In the genomic region with DNA sequence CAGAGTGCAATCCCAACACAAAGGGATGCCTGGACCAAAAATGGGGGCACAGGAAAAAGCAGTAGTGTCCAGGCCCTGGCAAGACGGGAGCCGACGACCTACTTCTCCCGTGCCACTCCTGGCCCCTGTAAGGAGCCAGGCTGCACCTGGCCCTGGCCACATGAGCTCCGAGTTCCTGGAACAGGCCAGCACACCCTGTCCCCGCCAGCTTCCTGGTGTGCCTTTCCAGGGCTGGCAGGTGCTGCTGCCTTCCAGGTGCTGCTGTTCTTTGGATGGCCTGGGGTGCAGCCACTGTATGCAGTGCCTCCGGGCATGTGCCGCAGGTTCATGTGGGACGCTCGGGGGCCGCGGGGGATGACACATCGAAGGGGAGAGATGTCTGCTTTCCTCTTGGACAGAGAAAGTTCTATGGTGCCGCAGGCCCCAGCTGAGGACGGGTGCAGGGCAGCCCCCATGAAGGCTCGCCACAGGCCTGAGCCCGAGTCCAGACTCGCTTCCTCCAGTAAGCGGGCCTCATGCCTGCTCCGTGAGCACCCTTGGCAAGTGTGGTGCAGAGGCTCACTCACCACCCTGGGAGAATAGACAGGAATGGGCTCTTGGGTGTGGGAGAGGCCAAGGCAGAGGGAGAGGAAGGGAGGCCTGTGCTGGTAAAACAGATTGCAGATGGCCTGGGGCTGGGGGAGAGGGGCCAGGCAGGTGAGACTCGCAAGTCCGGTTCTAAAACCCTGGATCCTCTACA, we compare ENCODE assay signal across 18 cellular contexts. TPM values are rescaled to one million over a fixed set of nuclear protein-coding genes. Genes with fewer than 3 reads are reported as not detected.
A peak's percentile ranks its signal among the peaks of the same experiment; 100 is the strongest.
DNase-seq lines count a peak whose midpoint lies in the region; TF ChIP-seq lines count a peak whose summit lies in the region.
"Had no signal": no experiment of that assay in that cellular context is flagged by ENCODE, and none has a peak within 500 bp of the region (broad histone marks: within the 10 kb centered on the region; RNA-seq: fewer than 3 reads in every experiment).

No MANE protein-coding gene starts in this region.

- H3K27me3 ChIP-seq in esophagus (ENCODE audit: control insufficient read depth in 1 of 2, insufficient read depth in 2 of 2, low read length in 2 of 2): no peaks in the 10 kb centered on the region
- no peaks in the 10 kb centered on the region for H3K27me3 ChIP-seq in vagina

- no peak for TF ChIP-seq POLR2A in vagina (IDR thresholded peaks at IDR 0.05)

- no peak overlapping the region for H3K4me3 Mint-ChIP-seq in MCF 10A (ENCODE audit: unreplicated experiment)
- no peak overlapping the region for H3K4me3 Mint-ChIP-seq in mesothelial cell of epicardium
- H3K4me3 Mint-ChIP-seq in activated T-cell treated with anti-CD3 and anti-CD28 coated beads, Interleukin-2, amount 50 U/mL, for 24 hours: no peak overlapping the region
- H3K4me3 Mint-ChIP-seq: natural killer cell treated with Interleukin-12 subunit alpha and Interleukin-12 subunit beta and Interleukin-15 and Interleukin-18, amount 100 ng/mL, for 72 hours; stimulated activated naive B cell treated with anti-CD40 and anti-IgM and Interleukin-4, amounts not matched to agents 10 μg/mL and 1 μg/mL and 100 μg/mL, for 72 hours; T-helper 17 cell had no signal

- intact Hi-C loops in MCF 10A (cut with micrococcal nuclease): no loop called here
- intact Hi-C loops in vagina (cut with DNase I): loop anchor here (5.0 to 10.0 kb wide), 2 partner anchors 120 to 198 kb away; partner anchors contain the start of gene RAC3

- CTCF ChIA-PET in MCF 10A (lab: Yijun Ruan, JAX): interaction anchor here (0.7 to 1.7 kb wide), 4 partner anchors 15 to 663 kb away, joined by 3 to 10 read pairs (median 3); no protein-coding TSS in a partner anchor

- no peak for TF ChIP-seq CTCF in MCF 10A (IDR thresholded peaks at IDR 0.05; ENCODE audit: unreplicated experiment)
- no peak for TF ChIP-seq CTCF in mesothelial cell of epicardium (IDR thresholded peaks at IDR 0.05; ENCODE audit: unreplicated experiment)
- TF ChIP-seq CTCF in vagina (IDR thresholded peaks at IDR 0.05): no peak

- H3K27ac Mint-ChIP-seq in MCF 10A (ENCODE audit: low read depth, unreplicated experiment) (no peak overlapping the region), mesothelial cell of epicardium (peak overlapping the region; percentile 43)
- H3K27ac Mint-ChIP-seq in activated T-cell treated with anti-CD3 and anti-CD28 coated beads, Interleukin-2, amount 50 U/mL, for 24 hours: no peak overlapping the region
- H3K27ac Mint-ChIP-seq: natural killer cell treated with Interleukin-12 subunit alpha and Interleukin-12 subunit beta and Interleukin-15 and Interleukin-18, amount 100 ng/mL, for 72 hours; stimulated activated naive B cell treated with anti-CD40 and anti-IgM and Interleukin-4, amounts not matched to agents 10 μg/mL and 1 μg/mL and 100 μg/mL, for 72 hours; T-helper 17 cell had no signal

- H3K36me3 Mint-ChIP-seq in MCF 10A (ENCODE audit: insufficient read depth, unreplicated experiment): peaks cover 11% of the 10 kb centered on the region
- H3K36me3 Mint-ChIP-seq in mesothelial cell of epicardium: peaks cover 3% of the 10 kb centered on the region
- peaks cover 28% of the 10 kb centered on the region for H3K36me3 Mint-ChIP-seq in activated T-cell treated with anti-CD3 and anti-CD28 coated beads, Interleukin-2, amount 50 U/mL, for 24 hours (ENCODE audit: low read depth)
- H3K36me3 Mint-ChIP-seq: natural killer cell treated with Interleukin-12 subunit alpha and Interleukin-12 subunit beta and Interleukin-15 and Interleukin-18, amount 100 ng/mL, for 72 hours had no signal

- H3K4me3 ChIP-seq in esophagus (ENCODE audit: low read depth in 1 of 2, low read length in 2 of 2) (no peak overlapping the region), vagina (no peak overlapping the region)
- H3K4me3 ChIP-seq: A549 had no signal

- POLR2A ChIA-PET in MCF 10A (lab: Yijun Ruan, JAX): interaction anchor here (0.9 to 2.4 kb wide), 5 partner anchors 18 to 121 kb away, joined by 3 to 6 read pairs (median 6); partner anchors contain the start of genes FASN and RAC3

- H3K27ac ChIP-seq in esophagus (ENCODE audit: low read depth in 2 of 2, low read length in 1 of 2): peak overlapping the region; percentile 36 to 79
- H3K27ac ChIP-seq in vagina: peak overlapping the region; percentile 66
- H3K27ac ChIP-seq: A549 had no signal

- BruUV-seq in MCF 10A (replicated peaks; lab: Mats Ljungman, UMichigan): no TSS peak

- H3K4me1 ChIP-seq in esophagus (ENCODE audit: control insufficient read depth in 2 of 2, insufficient read depth in 2 of 2, low read length in 1 of 2) (peaks cover 3 to 14% of the 10 kb centered on the region in 2 donors), vagina (peaks cover 22% of the 10 kb centered on the region)
- H3K4me1 ChIP-seq: A549 had no signal

- in situ Hi-C loops in T47D (cut with HindIII; ENCODE audit: low pct_unique_long_range_greater_than_20kb, low sequenced_read_pairs): no loop called here

- H3K36me3 ChIP-seq in esophagus (ENCODE audit: control insufficient read depth in 2 of 2, insufficient read depth in 2 of 2, low read length in 1 of 2) (peaks cover 0 to 3% of the 10 kb centered on the region in 2 donors), vagina (no peaks in the 10 kb centered on the region)

- peaks cover 6% of the 10 kb centered on the region for H3K9me3 Mint-ChIP-seq in MCF 10A (ENCODE audit: unreplicated experiment)
- H3K9me3 Mint-ChIP-seq in mesothelial cell of epicardium: no peaks in the 10 kb centered on the region
- no peaks in the 10 kb centered on the region for H3K9me3 Mint-ChIP-seq in activated T-cell treated with anti-CD3 and anti-CD28 coated beads, Interleukin-2, amount 50 U/mL, for 24 hours
- H3K9me3 Mint-ChIP-seq: natural killer cell treated with Interleukin-12 subunit alpha and Interleukin-12 subunit beta and Interleukin-15 and Interleukin-18, amount 100 ng/mL, for 72 hours; stimulated activated naive B cell treated with anti-CD40 and anti-IgM and Interleukin-4, amounts not matched to agents 10 μg/mL and 1 μg/mL and 100 μg/mL, for 72 hours had no signal

- WGBS in esophagus, 2 donors: 50 to 70% methylated on average over 22 of the region's 22 CpGs

- H3K4me1 Mint-ChIP-seq in MCF 10A (ENCODE audit: insufficient read depth, unreplicated experiment) (no peaks in the 10 kb centered on the region), mesothelial cell of epicardium (peaks cover 13% of the 10 kb centered on the region)
- H3K4me1 Mint-ChIP-seq in activated T-cell treated with anti-CD3 and anti-CD28 coated beads, Interleukin-2, amount 50 U/mL, for 24 hours (ENCODE audit: low read depth): peaks cover 5% of the 10 kb centered on the region
- H3K4me1 Mint-ChIP-seq: stimulated activated naive B cell treated with anti-CD40 and anti-IgM and Interleukin-4, amounts not matched to agents 10 μg/mL and 1 μg/mL and 100 μg/mL, for 72 hours had no signal

- no peaks in the 10 kb centered on the region for H3K9me3 ChIP-seq in esophagus (ENCODE audit: control insufficient read depth in 2 of 2, insufficient read depth in 1 of 2, low read depth in 1 of 2, low read length in 1 of 2)
- no peaks in the 10 kb centered on the region for H3K9me3 ChIP-seq in vagina
- H3K9me3 ChIP-seq: A549 had no signal

- H3K27me3 Mint-ChIP-seq in MCF 10A (ENCODE audit: insufficient read depth, unreplicated experiment): no peaks in the 10 kb centered on the region
- H3K27me3 Mint-ChIP-seq in mesothelial cell of epicardium (ENCODE audit: low read depth): no peaks in the 10 kb centered on the region
- no peaks in the 10 kb centered on the region for H3K27me3 Mint-ChIP-seq in activated T-cell treated with anti-CD3 and anti-CD28 coated beads, Interleukin-2, amount 50 U/mL, for 24 hours
- H3K27me3 Mint-ChIP-seq: natural killer cell treated with Interleukin-12 subunit alpha and Interleukin-12 subunit beta and Interleukin-15 and Interleukin-18, amount 100 ng/mL, for 72 hours; stimulated activated naive B cell treated with anti-CD40 and anti-IgM and Interleukin-4, amounts not matched to agents 10 μg/mL and 1 μg/mL and 100 μg/mL, for 72 hours; T-helper 17 cell had no signal

- DNase-seq in T47D (ENCODE audit: low read depth in 1 of 2, low spot score in 1 of 2): peak; percentile 72 to 84
- no peak for DNase-seq in MCF 10A (ENCODE audit: unreplicated experiment)
- no peak for DNase-seq in mesothelial cell of epicardium (ENCODE audit: low spot score in 2 of 2, unreplicated experiment in 2 of 2)
- no peak for DNase-seq in vagina (ENCODE audit: extremely low spot score in 2 of 2)
- DNase-seq in activated T-cell treated with anti-CD3 and anti-CD28 coated beads, Interleukin-2, amount 50 U/mL, for 24 hours: no peak
- no peak for DNase-seq in activated T-cell treated with anti-CD3 and anti-CD28 coated beads, Interleukin-2, amount 50 U/mL, for 48 hours
- no peak for DNase-seq in NCI-H128 (lab: John Stamatoyannopoulos, UW; ENCODE audit: unreplicated experiment)
- DNase-seq: anterior cingulate cortex; DMS79; Kasumi-1; NCI-H146; NCI-H510A treated with DMSO at 0.1 percent for 48 hours; SIG-M5; stimulated activated naive B cell treated with anti-CD40 and anti-IgM and Interleukin-4, amounts not matched to agents 10 μg/mL and 1 μg/mL and 100 μg/mL, for 72 hours; T-helper 17 cell had no signal

RNA-seq across cellular contexts. Expression of gene FASN, which starts 54.7 kb away (rescaled TPM):
- total RNA-seq in MCF 10A (2022): 114 and 120 TPM in 2 replicates
- polyA plus RNA-seq in esophagus: 10 to 100 TPM; 92.2 to 95.9 TPM
- 227 to 230 TPM (median 229 TPM) in 3 replicates for total RNA-seq in mesothelial cell of epicardium
- 127 TPM for total RNA-seq in vagina

RNA-seq across cellular contexts. Expression of gene CCDC57, which starts 59.9 kb away (rescaled TPM):
- total RNA-seq in MCF 10A (2022) (86.8 and 87.3 TPM in 2 replicates), mesothelial cell of epicardium (90.4 to 92.1 TPM (median 91.5 TPM) in 3 replicates), vagina (26.5 TPM)
- 10 to 100 TPM; 16.3 to 33.7 TPM for polyA plus RNA-seq in esophagus

Comparison
In these comparisons a context has a peak if more than half of its experiments do, and no peak if none do; other contexts are left out.
1. DNase-seq: peak in T47D (2 of 2); none in MCF 10A (single experiment), mesothelial cell of epicardium (0 of 2), vagina (0 of 2), activated T-cell treated with anti-CD3 and anti-CD28 coated beads, Interleukin-2, amount 50 U/mL, for 24 hours (single experiment), activated T-cell treated with anti-CD3 and anti-CD28 coated beads, Interleukin-2, amount 50 U/mL, for 48 hours (0 of 2) and NCI-H128 (single experiment).